ENCODE assay signal across 5 cellular contexts in the genomic region with DNA sequence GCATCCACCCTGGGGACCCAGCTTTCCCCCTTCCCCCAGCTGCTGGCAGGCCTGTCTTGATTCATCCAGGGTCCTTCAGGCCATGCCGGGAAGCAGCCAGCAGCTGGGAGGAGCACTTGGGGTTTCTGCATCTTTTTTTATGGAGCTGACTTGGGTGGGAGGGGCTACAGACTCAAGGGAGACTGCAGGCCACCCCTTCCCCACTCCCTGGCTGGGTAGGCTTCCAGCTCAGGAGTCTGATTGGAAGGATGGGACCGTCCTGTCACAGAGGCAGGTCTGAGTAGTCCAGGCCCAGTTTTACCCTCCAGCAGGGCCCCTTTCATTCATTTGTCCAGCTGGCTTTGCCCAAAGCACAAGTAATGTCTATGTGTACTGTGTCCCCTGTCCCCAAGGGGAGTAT. TPM values are rescaled to one million over a fixed set of nuclear protein-coding genes. Genes with fewer than 3 reads are reported as not detected.
"Had no signal": no experiment of that assay in that cellular context is flagged by ENCODE, and none has a peak within 500 bp of the region (broad histone marks: within the 10 kb centered on the region; RNA-seq: fewer than 3 reads in every experiment).

No MANE protein-coding gene starts in this region.

RNA-seq across cellular contexts. Expression of a gene that starts 12.2 kb away (rescaled TPM):
- total RNA-seq: GM23248, H1, H4, HFFc6 had no signal
- polyA plus RNA-seq: GM23248 had no signal

RNA-seq across cellular contexts. Expression of a gene that starts 43.7 kb away (rescaled TPM):
- total RNA-seq: GM23248, H1, H4, H9, HFFc6 had no signal
- polyA plus RNA-seq: GM23248, H1 had no signal
